ENCODE assay signal across 8 cellular contexts in genomic region chr12:12803186-12803585, GRCh38. TPM values are rescaled to one million over a fixed set of nuclear protein-coding genes. Genes with fewer than 3 reads are reported as not detected.
DNase-seq lines count a peak whose midpoint lies in the region; ATAC-seq and TF ChIP-seq lines count a peak whose summit lies in the region.

No MANE protein-coding gene starts in this region.

- peaks cover 0 to 2% (median 0%) of the 10 kb centered on the region in 7 donors for H3K9me3 Mint-ChIP-seq in CD14-positive monocyte

- TF ChIP-seq CTCF in CD14-positive monocyte (IDR thresholded peaks at IDR 0.05): no peak

- no peaks in the 10 kb centered on the region for H3K36me3 Mint-ChIP-seq in CD14-positive monocyte

- peak; percentile 57 for DNase-seq in CD14-positive monocyte (ENCODE audit: low spot score)
- peak; percentile 60 for DNase-seq in GM19240 (ENCODE audit: insufficient read length, low spot score)
- peak; percentile 72 for DNase-seq in NOMO-1 treated with DMSO at 0.1 percent for 48 hours (lab: John Stamatoyannopoulos, UW; ENCODE audit: unreplicated experiment)
- peak; percentile 41 for DNase-seq in activated naive CD4-positive, alpha-beta T cell treated with Interleukin-2 at 50 U/mL for 16 hours
- peak; percentile 54 for DNase-seq in left cardiac atrium
- peak; percentile 16 for DNase-seq in stimulated activated CD4-positive, alpha-beta T cell treated with anti-CD3 and anti-CD28 coated beads, Interleukin-4, amount 100 ng/mL, for 1 hour
- DNase-seq in activated CD8-positive, alpha-beta memory T cell treated with anti-CD3 and anti-CD28 coated beads, Interleukin-2, amount 50 U/mL, for 4 hours: no peak

- peaks cover 31% of the 10 kb centered on the region for H3K4me1 Mint-ChIP-seq in CD14-positive monocyte

- no peak overlapping the region for H3K4me3 Mint-ChIP-seq in CD14-positive monocyte

- intact Hi-C loops in CD14-positive monocyte (cut with micrococcal nuclease): no loop called here
- intact Hi-C loops in left cardiac atrium (cut with DNase I): no loop called here

- H3K27me3 Mint-ChIP-seq in CD14-positive monocyte (ENCODE audit: low read depth in 3 of 3): peaks cover 0 to 2% (median 0%) of the 10 kb centered on the region in 3 donors

- ATAC-seq in HG03103 (IDR thresholded peaks at IDR 0.05; ENCODE audit: low read depth, unreplicated experiment) (peak; percentile 75), left cardiac atrium (peak; percentile 59 to 90)

- peak overlapping the region in 2 of 7 donors; percentile 4 to 33 for H3K27ac Mint-ChIP-seq in CD14-positive monocyte

RNA-seq across cellular contexts. Expression of gene DDX47, which starts 10.0 kb away (rescaled TPM):
- polyA plus RNA-seq in CD14-positive monocyte: 10 to 100 TPM; 30.1 to 35.2 TPM
- 10 to 100 TPM; 29.7 to 31.6 TPM for total RNA-seq in left cardiac atrium

RNA-seq across cellular contexts. Expression of gene APOLD1, which starts 17.7 kb away (rescaled TPM):
- under 1 TPM in 1 of 2 donors, not detected in 1; 0.08 TPM for polyA plus RNA-seq in CD14-positive monocyte
- total RNA-seq in left cardiac atrium: 10 to 100 TPM; 36.0 to 56.7 TPM
